ENCODE assay signal across 29 cellular contexts in genomic region chr15:93282808-93283207, GRCh38.
"Had no signal": no experiment of that assay in that cellular context is flagged by ENCODE, and none has a peak within 500 bp of the region (broad histone marks: within the 10 kb centered on the region; RNA-seq: fewer than 3 reads in every experiment).

No MANE protein-coding gene starts in this region.

- H3K27ac ChIP-seq: colonic mucosa, coronary artery, epithelial cell of prostate, esophagus muscularis mucosa, esophagus squamous epithelium, foreskin keratinocyte, gastrocnemius medialis, gastroesophageal sphincter, heart left ventricle, heart right ventricle had no signal

- FAIRE-seq: colon, endometrium, endothelial cell of umbilical vein, frontal cortex had no signal

- H3K9me3 Mint-ChIP-seq: dendritic cell treated with granulocyte-macrophage colony-stimulating factor and Interleukin-4, amounts not matched to agents 40 ng/mL and 50 ng/mL, for 4 days; effector memory CD8-positive, alpha-beta T cell; endodermal cell had no signal

- DNase-seq: colonic mucosa; cortex of kidney; dermis blood vessel endothelial cell; dorsolateral prefrontal cortex; effector CD4-positive, alpha-beta T cell; effector CD8-positive, alpha-beta T cell; effector memory CD4-positive, alpha-beta T cell; effector memory CD8-positive, alpha-beta T cell; endodermal cell; erythroblast; esophagus squamous epithelium; foreskin fibroblast; foreskin keratinocyte; foreskin melanocyte; gastrocnemius medialis; glutamatergic neuron; head of caudate nucleus; heart left ventricle; heart right ventricle had no signal

- H3K27ac Mint-ChIP-seq: dendritic cell treated with granulocyte-macrophage colony-stimulating factor and Interleukin-4, amounts not matched to agents 40 ng/mL and 50 ng/mL, for 4 days; effector memory CD8-positive, alpha-beta T cell; endodermal cell had no signal

- H3K4me1 ChIP-seq: colonic mucosa, foreskin keratinocyte had no signal

- H3K4me3 Mint-ChIP-seq: dendritic cell treated with granulocyte-macrophage colony-stimulating factor and Interleukin-4, amounts not matched to agents 40 ng/mL and 50 ng/mL, for 4 days; effector memory CD8-positive, alpha-beta T cell; endodermal cell had no signal

- H3K4me3 ChIP-seq: colonic mucosa, coronary artery, dorsolateral prefrontal cortex, esophagus muscularis mucosa, esophagus squamous epithelium, gastrocnemius medialis, gastroesophageal sphincter, heart left ventricle, heart right ventricle had no signal

- ATAC-seq: effector memory CD8-positive, alpha-beta T cell; esophagus mucosa; foreskin keratinocyte; gastrocnemius medialis; gastroesophageal sphincter; heart left ventricle; heart right ventricle had no signal

- H3K36me3 ChIP-seq: colonic mucosa, esophagus muscularis mucosa, esophagus squamous epithelium, gastrocnemius medialis, gastroesophageal sphincter, heart left ventricle, heart right ventricle had no signal

- H3K9me3 ChIP-seq: colonic mucosa, esophagus muscularis mucosa, esophagus squamous epithelium, gastrocnemius medialis, gastroesophageal sphincter, heart left ventricle, heart right ventricle had no signal

- H3K27me3 ChIP-seq: colonic mucosa, esophagus muscularis mucosa, foreskin keratinocyte, gastrocnemius medialis, gastroesophageal sphincter had no signal
